In genomic region chr2:213015387-213016165, GRCh38 we compare ENCODE assay signal across 12 cellular contexts.
DNase-seq lines count a peak whose midpoint lies in the region; ATAC-seq and FAIRE-seq lines count a peak whose summit lies in the region.
"Had no signal": no experiment of that assay in that cellular context is flagged by ENCODE, and none has a peak within 500 bp of the region (broad histone marks: within the 10 kb centered on the region; RNA-seq: fewer than 3 reads in every experiment).

No MANE protein-coding gene starts in this region.

- peak overlapping the region; percentile 35 for H3K4me3 Mint-ChIP-seq in activated T-cell treated with anti-CD3 and anti-CD28 coated beads, Interleukin-2, amount 50 U/mL, for 24 hours
- H3K4me3 Mint-ChIP-seq: dendritic cell treated with granulocyte-macrophage colony-stimulating factor and Interleukin-4, amounts not matched to agents 40 ng/mL and 50 ng/mL, for 4 days had no signal

- H3K27ac Mint-ChIP-seq in activated T-cell treated with anti-CD3 and anti-CD28 coated beads, Interleukin-2, amount 50 U/mL, for 24 hours: peak overlapping the region; percentile 89
- H3K27ac Mint-ChIP-seq: dendritic cell treated with granulocyte-macrophage colony-stimulating factor and Interleukin-4, amounts not matched to agents 40 ng/mL and 50 ng/mL, for 4 days had no signal

- DNase-seq in activated T-cell treated with anti-CD3 and anti-CD28 coated beads, Interleukin-2, amount 50 U/mL, for 24 hours: peak; percentile 42
- DNase-seq in urothelium cell line (ENCODE audit: low spot score) (no peak), posterior vena cava (ENCODE audit: low spot score) (no peak), SIG-M5 (lab: John Stamatoyannopoulos, UW) (no peak), NCI-H748 treated with DMSO at 0.1 percent for 48 hours (lab: John Stamatoyannopoulos, UW) (no peak)
- DNase-seq: Calu3, IMR-90, left colon had no signal

- peaks cover 6% of the 10 kb centered on the region for H3K36me3 Mint-ChIP-seq in activated T-cell treated with anti-CD3 and anti-CD28 coated beads, Interleukin-2, amount 50 U/mL, for 24 hours (ENCODE audit: low read depth)

- intact Hi-C loops in posterior vena cava (cut with DNase I): no loop called here

- ATAC-seq in GM19328 (IDR thresholded peaks at IDR 0.05; ENCODE audit: unreplicated experiment): peak; percentile 81
- ATAC-seq in HG03045 (IDR thresholded peaks at IDR 0.05; ENCODE audit: unreplicated experiment): peak; percentile 93
- ATAC-seq: left colon had no signal

- H3K9me3 Mint-ChIP-seq in activated T-cell treated with anti-CD3 and anti-CD28 coated beads, Interleukin-2, amount 50 U/mL, for 24 hours: peaks cover 5% of the 10 kb centered on the region
- H3K9me3 Mint-ChIP-seq: dendritic cell treated with granulocyte-macrophage colony-stimulating factor and Interleukin-4, amounts not matched to agents 40 ng/mL and 50 ng/mL, for 4 days had no signal

- H3K27me3 Mint-ChIP-seq in activated T-cell treated with anti-CD3 and anti-CD28 coated beads, Interleukin-2, amount 50 U/mL, for 24 hours: peaks cover 16% of the 10 kb centered on the region
- H3K27me3 Mint-ChIP-seq: dendritic cell treated with granulocyte-macrophage colony-stimulating factor and Interleukin-4, amounts not matched to agents 40 ng/mL and 50 ng/mL, for 4 days had no signal

- peak overlapping the region; percentile 100; the same call in 1 of the 2 replicates for H3K4me3 ChIP-seq in GM08714 (ENCODE audit: low read length)

- no peak for FAIRE-seq in urothelium cell line (lab: Jason Lieb, UNC)

- H3K4me1 Mint-ChIP-seq in activated T-cell treated with anti-CD3 and anti-CD28 coated beads, Interleukin-2, amount 50 U/mL, for 24 hours (ENCODE audit: low read depth): peaks cover 45% of the 10 kb centered on the region
